ENCODE assay signal across 8 cellular contexts in the genomic region with DNA sequence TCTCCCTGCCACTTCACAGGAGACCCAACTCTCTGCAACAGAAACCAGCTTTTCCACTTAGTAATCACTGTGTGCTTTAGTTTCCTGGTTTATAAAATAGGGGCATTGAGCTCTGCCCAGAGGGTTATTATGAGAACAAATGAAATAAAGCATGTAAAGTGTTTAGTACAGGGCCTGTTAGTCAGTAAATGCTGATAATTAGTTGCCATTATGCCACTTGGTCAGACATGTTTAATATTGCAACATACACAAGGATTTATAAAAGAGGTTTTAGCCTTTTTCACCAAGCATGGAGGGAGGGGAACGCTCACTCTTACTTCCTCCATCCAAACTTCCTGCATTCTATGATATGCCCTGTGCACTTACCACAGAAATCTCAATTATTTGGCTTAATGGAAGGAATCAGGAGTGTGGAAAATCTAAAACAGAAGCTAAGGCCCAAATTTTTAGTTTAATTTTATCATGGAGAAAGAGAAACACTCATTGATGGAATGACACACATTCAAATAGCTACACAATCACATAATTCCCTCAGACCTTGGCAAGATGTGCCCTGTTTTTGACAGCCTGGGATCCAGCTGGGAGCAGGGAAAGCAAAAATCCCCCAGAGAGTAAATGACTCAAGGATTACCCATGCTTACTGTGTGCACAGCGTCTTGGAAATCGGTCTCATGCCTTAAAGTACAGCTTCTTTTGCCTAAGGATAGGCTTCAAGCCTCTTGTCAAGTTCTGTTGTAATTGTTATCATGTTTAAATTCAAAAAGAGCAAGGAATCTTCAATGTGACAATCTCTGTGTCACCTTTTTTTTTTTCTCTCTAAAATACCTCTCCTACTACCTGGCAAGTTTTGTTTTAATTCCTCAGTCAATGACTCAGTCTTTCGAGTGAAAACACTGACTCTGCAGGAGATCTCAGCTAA. TPM values are rescaled to one million over a fixed set of nuclear protein-coding genes. Genes with fewer than 3 reads are reported as not detected.
DNase-seq lines count a peak whose midpoint lies in the region; ATAC-seq and TF ChIP-seq lines count a peak whose summit lies in the region.

No MANE protein-coding gene starts in this region.

- no peaks in the 10 kb centered on the region for H4K20me1 ChIP-seq in HCT116 (ENCODE audit: insufficient read depth)

- H3K4me1 ChIP-seq in HCT116 (ENCODE audit: control insufficient read depth in 1 of 2, insufficient read depth in 2 of 2, low read length in 2 of 2) = peaks cover 0 to 18% of the 10 kb centered on the region in 2 experiments; a peak in 2 of 4 replicates
- peaks cover 0 to 6% (median 0%) of the 10 kb centered on the region in 9 donors for H3K4me1 ChIP-seq in heart right ventricle
- H3K4me1 ChIP-seq in subcutaneous abdominal adipose tissue (ENCODE audit: control insufficient read depth in 5 of 5, insufficient read depth in 5 of 5, low read length in 5 of 5) = peaks cover 4 to 26% (median 12%) of the 10 kb centered on the region in 5 donors

- no peak for TF ChIP-seq RAD21 in HCT116 (IDR thresholded peaks at IDR 0.05; ENCODE audit: low read depth)

- no peak for TF ChIP-seq POLR2A in HCT116 (IDR thresholded peaks at IDR 0.05; ENCODE audit: borderline replicate concordance, extremely low read depth, insufficient read depth, insufficient read length)

- ATAC-seq in HCT116 (0 out of 2 replicates have a peak, but pooled peaks have one; percentile 36), WTC11 (peak; percentile 51), heart right ventricle (peak in 5 of 8 donors; percentile 51 to 94 (median 71)), HG03196 (IDR thresholded peaks at IDR 0.05; ENCODE audit: unreplicated experiment) (no peak)

- no peak for TF ChIP-seq CTCF in HCT116 (IDR thresholded peaks at IDR 0.05 in 2 of 3, conservative IDR thresholded peaks at IDR 0.05 in 1 of 3; ENCODE audit: borderline replicate concordance in 1 of 3, insufficient read depth in 1 of 3, low read depth in 2 of 3, low read length in 2 of 3)
- no peak for TF ChIP-seq CTCF in WTC11 (IDR thresholded peaks at IDR 0.05)
- no peak for TF ChIP-seq CTCF in heart right ventricle (IDR thresholded peaks at IDR 0.05)

- RAD21 ChIA-PET in HCT116 (lab: Charles Lee; ENCODE audit: low non-redundant PET in 1 of 2, low total read pairs in 2 of 2, uncharacterized antibody in 2 of 2, unreplicated experiment in 2 of 2) = no interaction called here

- DNase-seq in HCT116 (ENCODE audit: low read depth, low spot score) (no peak), WTC11 (ENCODE audit: low spot score) (no peak), heart right ventricle (no peak), NAMALWA (ENCODE audit: low spot score) (no peak), NCI-H2196 treated with DMSO at 0.1 percent for 48 hours (lab: John Stamatoyannopoulos, UW; ENCODE audit: unreplicated experiment) (no peak), AML-193 (lab: John Stamatoyannopoulos, UW) (no peak)

- no TSS peak for BruUV-seq in HCT116 (replicated peaks; lab: Mats Ljungman, UMichigan)

- H3K27me3 ChIP-seq in HCT116 (ENCODE audit: insufficient read depth, low read length) (no peaks in the 10 kb centered on the region), heart right ventricle (no peaks in the 10 kb centered on the region), subcutaneous abdominal adipose tissue (ENCODE audit: control insufficient read depth in 5 of 5, insufficient read depth in 4 of 5, low read length in 5 of 5) (no peaks in the 10 kb centered on the region)

- H3K36me3 ChIP-seq in HCT116 (ENCODE audit: control insufficient read depth in 1 of 2, insufficient read depth in 2 of 2, low read length in 2 of 2) (no peaks in the 10 kb centered on the region), heart right ventricle (no peaks in the 10 kb centered on the region), subcutaneous abdominal adipose tissue (ENCODE audit: control insufficient read depth in 5 of 5, insufficient read depth in 5 of 5, low read length in 5 of 5) (no peaks in the 10 kb centered on the region)

- POLR2A ChIA-PET in HCT116 (lab: Charles Lee) (interaction anchor here (1.2 kb wide), 1 partner anchor 13 kb away, joined by 3 read pairs; no protein-coding TSS in a partner anchor), WTC11 (lab: Charles Lee) (no interaction called here)

- H3K36me3 Mint-ChIP-seq in WTC11 = no peaks in the 10 kb centered on the region

- H3K4me3 Mint-ChIP-seq in WTC11 = no peak overlapping the region

- H3K4me3 ChIP-seq in HCT116 (replicated peaks in 1 of 2; ENCODE audit: low read depth in 1 of 2, low read length in 2 of 2) (no peak overlapping the region), heart right ventricle (no peak overlapping the region), subcutaneous abdominal adipose tissue (ENCODE audit: low read depth in 1 of 5, low read length in 5 of 5) (no peak overlapping the region)

- H3K27me3 Mint-ChIP-seq in WTC11 (ENCODE audit: low read depth) = no peaks in the 10 kb centered on the region

- no peaks in the 10 kb centered on the region for H3K9me2 ChIP-seq in HCT116 (ENCODE audit: insufficient read depth)

- H3K4me1 Mint-ChIP-seq in WTC11 = peaks cover 13% of the 10 kb centered on the region

- intact Hi-C loops in HCT116 (cut with micrococcal nuclease) = no loop called here
- intact Hi-C loops in heart right ventricle (cut with DNase I) = no loop called here

- H3K9me3 ChIP-seq in HCT116 (ENCODE audit: control insufficient read depth in 1 of 2, insufficient read depth in 1 of 2, low read depth in 1 of 2, low read length in 2 of 2) = no peaks in the 10 kb centered on the region
- no peaks in the 10 kb centered on the region for H3K9me3 ChIP-seq in heart right ventricle
- H3K9me3 ChIP-seq in subcutaneous abdominal adipose tissue (ENCODE audit: control insufficient read depth in 5 of 5, low read length in 5 of 5) = no peaks in the 10 kb centered on the region

- 60 to 64% methylated on average over 4 of the region's 4 CpGs for WGBS in heart right ventricle, 2 donors

- no peaks in the 10 kb centered on the region for H3K79me2 ChIP-seq in HCT116 (ENCODE audit: insufficient read depth, low read length)

- H2AFZ ChIP-seq in HCT116 (ENCODE audit: low read depth, low read length, poor library complexity, severe bottlenecking) = no peak overlapping the region

- H3K9me3 Mint-ChIP-seq in WTC11 = peaks cover 4% of the 10 kb centered on the region

- no peak overlapping the region for H3K9ac ChIP-seq in HCT116 (ENCODE audit: low read length)
- peak overlapping the region in 1 of 5 donors; percentile 28 for H3K9ac ChIP-seq in subcutaneous abdominal adipose tissue (ENCODE audit: low read length in 5 of 5)

- H3K27ac ChIP-seq in HCT116 (ENCODE audit: low read depth, low read length) = no peak overlapping the region
- peak overlapping the region in 1 of 10 donors; percentile 46 for H3K27ac ChIP-seq in heart right ventricle
- peak overlapping the region; percentile 74 for H3K27ac ChIP-seq in subcutaneous abdominal adipose tissue (ENCODE audit: low read depth, low read length)

- no peak overlapping the region for H3K27ac Mint-ChIP-seq in WTC11

- CTCF ChIA-PET in HCT116 (lab: Charles Lee) = interaction anchor here (1.0 kb wide), 1 partner anchor 61 kb away, joined by 3 read pairs; no protein-coding TSS in a partner anchor
- CTCF ChIA-PET in WTC11 (lab: Charles Lee) = interaction anchor here (0.9 to 1.6 kb wide), 7 partner anchors 8 to 335 kb away, joined by 3 to 4 read pairs (median 3); no protein-coding TSS in a partner anchor

- H3K4me2 ChIP-seq in HCT116 (ENCODE audit: low read length) = peak overlapping the region; percentile 52

TF ChIP-seq in HCT116, 20 proteins besides CTCF, POLR2A, EP300 and RAD21:
- TF ChIP-seq SP1 (IDR thresholded peaks at IDR 0.05; ENCODE audit: low read depth) (peak; percentile 39; the same call in 1 of the 2 replicates), FOSL1 (IDR thresholded peaks at IDR 0.05; ENCODE audit: low read depth) (peak; percentile 55), JUND (IDR thresholded peaks at IDR 0.05) (peak; percentile 23; the same call in 1 of the 2 replicates), TCF7L2 (IDR thresholded peaks at IDR 0.05; ENCODE audit: borderline replicate concordance, extremely low read depth, insufficient read depth, insufficient read length) (no peak)
TF ChIP-seq in HCT116: peak in this region for 3.

TF ChIP-seq in WTC11, 78 proteins besides CTCF, POLR2A, EP300 and RAD21 (continues in another document):
- TF ChIP-seq, protein P1, sequence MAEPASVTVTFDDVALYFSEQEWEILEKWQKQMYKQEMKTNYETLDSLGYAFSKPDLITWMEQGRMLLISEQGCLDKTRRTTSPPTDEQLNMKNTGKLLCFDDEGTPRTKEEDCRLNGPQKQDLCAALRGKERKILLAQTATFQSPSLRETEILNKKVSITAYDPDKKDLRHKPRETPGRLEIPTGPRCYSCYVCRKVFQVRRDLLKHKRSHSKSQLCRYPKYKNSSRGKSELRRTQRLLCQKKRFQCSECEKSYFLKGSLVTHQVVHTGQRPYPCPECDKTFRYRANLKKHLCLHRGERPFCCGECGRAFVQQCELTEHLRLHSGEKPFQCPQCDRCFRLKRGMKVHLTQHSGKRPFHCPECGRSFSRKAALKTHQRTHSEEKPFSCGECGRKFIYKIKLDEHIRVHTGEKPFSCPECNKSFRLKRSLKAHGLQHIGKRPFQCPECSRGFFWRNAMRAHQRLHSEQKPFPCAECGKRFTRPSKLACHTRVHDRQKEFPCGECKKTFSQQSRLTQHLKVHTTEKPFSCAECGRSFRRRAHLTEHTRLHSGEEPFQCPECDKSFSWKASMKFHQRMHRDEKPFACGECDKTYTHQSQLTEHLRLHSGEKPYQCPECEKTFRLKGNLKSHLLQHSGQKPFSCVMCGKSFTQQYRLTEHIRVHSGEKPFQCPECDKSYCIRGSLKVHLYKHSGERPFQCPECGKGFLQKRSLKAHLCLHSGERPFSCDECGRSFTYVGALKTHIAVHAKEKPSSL (CRISPR knock-in tag; conservative IDR thresholded peaks at IDR 0.05) = no peak
- TF ChIP-seq MYBL2 (CRISPR knock-in tag; IDR thresholded peaks at IDR 0.05) (no peak), CDX4 (CRISPR knock-in tag; IDR thresholded peaks at IDR 0.05; ENCODE audit: borderline replicate concordance) (no peak), ZNF396 (CRISPR knock-in tag; IDR thresholded peaks at IDR 0.05; ENCODE audit: borderline replicate concordance) (no peak), ZNF121 (CRISPR knock-in tag; IDR thresholded peaks at IDR 0.05) (no peak), TEAD1 (CRISPR knock-in tag; IDR thresholded peaks at IDR 0.05) (no peak), IRF2 (CRISPR knock-in tag; IDR thresholded peaks at IDR 0.05; ENCODE audit: borderline replicate concordance, low read depth) (no peak), NR2C2 (CRISPR knock-in tag; IDR thresholded peaks at IDR 0.05) (no peak), NR1H2 (CRISPR knock-in tag; IDR thresholded peaks at IDR 0.05) (no peak)

RNA-seq across cellular contexts. Expression of gene ZNF474, which starts 34.1 kb away (rescaled TPM):
- total RNA-seq in HCT116 (2021; ENCODE audit: unreplicated experiment) (0.37 TPM), WTC11 (2021) (not detected in 3 replicates), heart right ventricle (under 1 TPM in 2 of 10 donors, not detected in 8; 0.19 to 0.20 TPM)
- polyA plus RNA-seq in HCT116 (2012) = 0.10 TPM in 2 replicates
- under 1 TPM in 1 of 2 donors, not detected in 1; 0.03 TPM for polyA plus RNA-seq in heart right ventricle

Comparison
In these comparisons a context has a peak if more than half of its experiments do, and no peak if none do; other contexts are left out.
1. Of the 4 proteins assayed by ChIP-seq in both WTC11 and HCT116: peak only in WTC11: none; only in HCT116: SP1; in both: none; in neither: 3.